In genomic region chr10:124050021-124051015, GRCh38 we compare ENCODE assay signal across 1 cellular context.
TF ChIP-seq lines count a peak whose summit lies in the region.

No MANE protein-coding gene starts in this region.

TF ChIP-seq in HEK293, 187 proteins besides CTCF, POLR2A, EP300 and RAD21:
- TF ChIP-seq REPIN1 (tag by site-specific recombination; IDR thresholded peaks at IDR 0.05; ENCODE audit: low read depth) (no peak), GLIS1 (tag by site-specific recombination; IDR thresholded peaks at IDR 0.05) (peak; percentile 29; the same call in 1 of the 2 replicates)
- TF ChIP-seq, protein P1, sequence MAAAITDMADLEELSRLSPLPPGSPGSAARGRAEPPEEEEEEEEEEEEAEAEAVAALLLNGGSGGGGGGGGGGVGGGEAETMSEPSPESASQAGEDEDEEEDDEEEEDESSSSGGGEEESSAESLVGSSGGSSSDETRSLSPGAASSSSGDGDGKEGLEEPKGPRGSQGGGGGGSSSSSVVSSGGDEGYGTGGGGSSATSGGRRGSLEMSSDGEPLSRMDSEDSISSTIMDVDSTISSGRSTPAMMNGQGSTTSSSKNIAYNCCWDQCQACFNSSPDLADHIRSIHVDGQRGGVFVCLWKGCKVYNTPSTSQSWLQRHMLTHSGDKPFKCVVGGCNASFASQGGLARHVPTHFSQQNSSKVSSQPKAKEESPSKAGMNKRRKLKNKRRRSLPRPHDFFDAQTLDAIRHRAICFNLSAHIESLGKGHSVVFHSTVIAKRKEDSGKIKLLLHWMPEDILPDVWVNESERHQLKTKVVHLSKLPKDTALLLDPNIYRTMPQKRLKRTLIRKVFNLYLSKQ (tag by site-specific recombination; IDR thresholded peaks at IDR 0.05; ENCODE audit: borderline replicate concordance), result no peak
